In the genomic region with DNA sequence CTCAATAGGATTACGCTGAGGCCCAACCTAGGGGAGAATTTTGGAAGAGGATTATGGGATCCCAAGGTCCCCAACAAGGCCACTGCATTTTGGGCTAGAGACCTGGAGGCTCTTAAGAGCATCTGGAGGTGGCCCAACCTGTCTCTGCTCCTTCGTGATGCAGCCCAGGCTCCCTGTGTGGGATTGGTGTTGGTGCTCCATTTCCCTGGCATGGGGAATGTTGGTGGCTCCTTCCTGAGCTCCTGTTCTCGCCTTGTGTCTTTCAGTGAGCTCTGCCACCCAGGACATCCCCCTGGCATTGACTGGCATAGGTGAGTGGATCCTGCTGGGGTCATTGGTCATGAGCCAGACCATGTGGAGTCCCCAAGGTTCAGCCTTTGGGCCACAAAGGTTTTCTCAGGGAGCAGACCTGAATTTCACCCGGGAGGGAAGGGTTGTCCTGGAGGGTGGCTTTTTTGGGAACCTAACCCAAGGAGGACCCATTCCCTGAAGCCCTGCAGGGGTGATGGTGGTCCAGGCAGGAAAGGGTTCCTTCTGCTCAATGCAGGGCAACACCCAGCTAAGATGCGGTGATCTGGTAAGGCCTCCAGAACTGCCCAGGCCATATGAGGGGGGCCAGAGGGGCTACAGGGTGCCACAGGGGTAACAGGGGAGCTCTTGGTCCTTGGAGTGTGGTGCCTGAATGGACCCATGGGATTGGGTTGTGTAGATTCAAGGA, we compare ENCODE assay signal across 29 cellular contexts.
"Had no signal": no experiment of that assay in that cellular context is flagged by ENCODE, and none has a peak within 500 bp of the region (broad histone marks: within the 10 kb centered on the region; RNA-seq: fewer than 3 reads in every experiment).

No MANE protein-coding gene starts in this region.

- H3K27ac ChIP-seq: brain microvascular endothelial cell, cardiac muscle cell had no signal

- H3K27ac Mint-ChIP-seq: activated B cell treated with CpG ODN at 0.5 μM for 24 hours; activated CD4-positive, alpha-beta T cell treated with anti-CD3 and anti-CD28 coated beads, Interleukin-2, amount 10 ng/mL, durations not matched to agents 24 days and 14 days; activated CD8-positive, alpha-beta memory T cell treated with anti-CD3 and anti-CD28 coated beads, Interleukin-2, amount 10 ng/mL, durations not matched to agents 7 days and 5 days; activated naive CD8-positive, alpha-beta T cell; activated T-cell treated with anti-CD3 and anti-CD28 coated beads, Interleukin-2, amount 50 U/mL, for 24 hours; activated T-helper 1 cell treated with anti-CD3 and anti-CD28 coated beads, Interleukin-12 subunit alpha, Interleukin-12 subunit beta, Interleukin-2, Interleukin-4 antibody, amounts not matched to agents 30 ng/mL and 10 ng/mL and 1 ng/mL, durations not matched to agents 14 hours and 24 hours and 36 hours had no signal

- H3K9me3 Mint-ChIP-seq: activated B cell treated with CpG ODN at 0.5 μM for 24 hours had no signal

- H3K27me3 ChIP-seq: brain microvascular endothelial cell, cardiac muscle cell had no signal

- DNase-seq: activated B cell treated with CpG ODN at 0.5 μM for 24 hours; activated CD4-positive, alpha-beta T cell treated with anti-CD3 and anti-CD28 coated beads for 1 hour; activated CD4-positive, alpha-beta T cell treated with anti-CD3 and anti-CD28 coated beads, Interleukin-2, amount 10 ng/mL, durations not matched to agents 24 days and 14 days; activated CD4-positive, alpha-beta T cell treated with anti-CD3 and anti-CD28 coated beads, Interleukin-2, amount 50 U/mL, for 48 hours; activated CD8-positive, alpha-beta memory T cell treated with anti-CD3 and anti-CD28 coated beads, Interleukin-2, amount 10 ng/mL, durations not matched to agents 7 days and 5 days; activated effector memory CD4-positive, alpha-beta T cell treated with Interleukin-2 at 50 U/mL for 16 hours; activated naive CD4-positive, alpha-beta T cell; activated T-cell treated with anti-CD3 and anti-CD28 coated beads, Interleukin-2, amount 50 U/mL, for 24 hours; amygdala; brain microvascular endothelial cell; Karpas-422; MM.1S; NCI-H1105; NCI-H1436; NCI-H1694 treated with DMSO at 0.1 percent for 48 hours; NCI-H2029 treated with DMSO at 0.1 percent for 48 hours; NCI-H510A treated with DMSO at 0.1 percent for 48 hours; NCI-H69; NK-92 treated with Interleukin-12 subunit alpha and Interleukin-12 subunit beta, amount 100 ng/mL, for 24 hours; OCI-M1; RPMI8226; SHP77 treated with DMSO at 0.1 percent for 48 hours; T-helper 2 cell; T1000 had no signal

- H3K4me1 Mint-ChIP-seq: activated B cell treated with CpG ODN at 0.5 μM for 24 hours; activated CD4-positive, alpha-beta T cell treated with anti-CD3 and anti-CD28 coated beads, Interleukin-2, amount 10 ng/mL, durations not matched to agents 24 days and 14 days; activated CD8-positive, alpha-beta memory T cell treated with anti-CD3 and anti-CD28 coated beads, Interleukin-2, amount 10 ng/mL, durations not matched to agents 7 days and 5 days had no signal

- H3K36me3 ChIP-seq: brain microvascular endothelial cell, cardiac muscle cell had no signal

- H3K4me3 ChIP-seq: cardiac muscle cell, K562 had no signal

- H3K27me3 Mint-ChIP-seq: activated B cell treated with CpG ODN at 0.5 μM for 24 hours; activated CD4-positive, alpha-beta T cell treated with anti-CD3 and anti-CD28 coated beads, Interleukin-2, amount 10 ng/mL, durations not matched to agents 24 days and 14 days; activated CD8-positive, alpha-beta memory T cell treated with anti-CD3 and anti-CD28 coated beads, Interleukin-2, amount 10 ng/mL, durations not matched to agents 7 days and 5 days; activated naive CD8-positive, alpha-beta T cell; activated T-cell treated with anti-CD3 and anti-CD28 coated beads, Interleukin-2, amount 50 U/mL, for 24 hours had no signal

- H3K4me3 Mint-ChIP-seq: activated B cell treated with CpG ODN at 0.5 μM for 24 hours; activated CD4-positive, alpha-beta T cell treated with anti-CD3 and anti-CD28 coated beads, Interleukin-2, amount 10 ng/mL, durations not matched to agents 24 days and 14 days; activated CD8-positive, alpha-beta memory T cell treated with anti-CD3 and anti-CD28 coated beads, Interleukin-2, amount 10 ng/mL, durations not matched to agents 7 days and 5 days; activated naive CD8-positive, alpha-beta T cell; activated T-cell treated with anti-CD3 and anti-CD28 coated beads, Interleukin-2, amount 50 U/mL, for 24 hours; activated T-helper 1 cell treated with anti-CD3 and anti-CD28 coated beads, Interleukin-12 subunit alpha, Interleukin-12 subunit beta, Interleukin-2, Interleukin-4 antibody, amounts not matched to agents 30 ng/mL and 10 ng/mL and 1 ng/mL, durations not matched to agents 14 hours and 24 hours and 36 hours had no signal

- H3K36me3 Mint-ChIP-seq: activated CD8-positive, alpha-beta memory T cell treated with anti-CD3 and anti-CD28 coated beads, Interleukin-2, amount 10 ng/mL, durations not matched to agents 7 days and 5 days; activated naive CD8-positive, alpha-beta T cell had no signal

- ATAC-seq: activated CD8-positive, alpha-beta memory T cell treated with anti-CD3 and anti-CD28 coated beads, Interleukin-2, amount 10 ng/mL, durations not matched to agents 7 days and 5 days; K562; Panc1 had no signal
